In genomic region chr4:164876680-164877324, GRCh38 we compare ENCODE assay signal across 10 cellular contexts.
A peak's percentile ranks its signal among the peaks of the same experiment; 100 is the strongest.
DNase-seq lines count a peak whose midpoint lies in the region; ATAC-seq and TF ChIP-seq lines count a peak whose summit lies in the region.
"Had no signal": no experiment of that assay in that cellular context is flagged by ENCODE, and none has a peak within 500 bp of the region (broad histone marks: within the 10 kb centered on the region; RNA-seq: fewer than 3 reads in every experiment).

Gene APELA (plus strand): TSS chr4:164877178. CDS start chr4:164877332, 154 bp downstream.

- DNase-seq in NCI-H510A (lab: John Stamatoyannopoulos, UW) (peak; percentile 1), NCI-H2081 treated with DMSO at 0.1 percent for 48 hours (lab: John Stamatoyannopoulos, UW) (no peak), RPMI8226 (no peak)
- no peak for DNase-seq in effector memory CD8-positive, alpha-beta T cell
- DNase-seq in activated CD4-positive, alpha-beta T cell treated with anti-CD3 and anti-CD28 coated beads, Interleukin-2, amount 50 U/mL, for 48 hours = no peak
- DNase-seq: immature natural killer cell had no signal

- peaks cover 10% of the 10 kb centered on the region for H3K4me1 Mint-ChIP-seq in nephron
- no peaks in the 10 kb centered on the region for H3K4me1 Mint-ChIP-seq in effector memory CD8-positive, alpha-beta T cell (ENCODE audit: low read depth in 2 of 2)
- H3K4me1 Mint-ChIP-seq: IgD-negative memory B cell, immature natural killer cell had no signal

- peak within 1 kb of the TSS; percentile 24 to 86 (median 82) for H3K27ac Mint-ChIP-seq in nephron
- no peak within 1 kb of the TSS for H3K27ac Mint-ChIP-seq in effector memory CD8-positive, alpha-beta T cell
- H3K27ac Mint-ChIP-seq: IgD-negative memory B cell, immature natural killer cell had no signal

- no peaks in the 10 kb centered on the region for H3K9me3 Mint-ChIP-seq in nephron
- peaks cover 0 to 8% of the 10 kb centered on the region in 2 donors for H3K9me3 Mint-ChIP-seq in effector memory CD8-positive, alpha-beta T cell

- H3K36me3 Mint-ChIP-seq in nephron (ENCODE audit: low read depth) = no peaks in the 10 kb centered on the region
- H3K36me3 Mint-ChIP-seq in effector memory CD8-positive, alpha-beta T cell (ENCODE audit: insufficient read depth) = peaks cover 5% of the 10 kb centered on the region
- H3K36me3 Mint-ChIP-seq: IgD-negative memory B cell, immature natural killer cell had no signal

- no peak for TF ChIP-seq CTCF in nephron (IDR thresholded peaks at IDR 0.05; ENCODE audit: unreplicated experiment in 3 of 3)

- peaks cover 44% of the 10 kb centered on the region for H3K27me3 Mint-ChIP-seq in nephron (ENCODE audit: low read depth)
- H3K27me3 Mint-ChIP-seq in effector memory CD8-positive, alpha-beta T cell = no peaks in the 10 kb centered on the region

- H3K4me3 Mint-ChIP-seq in nephron = peak within 1 kb of the TSS; percentile 57 to 73 (median 67)
- H3K4me3 Mint-ChIP-seq in effector memory CD8-positive, alpha-beta T cell = no peak within 1 kb of the TSS
- H3K4me3 Mint-ChIP-seq: IgD-negative memory B cell, immature natural killer cell had no signal

- ATAC-seq in GM19025 (IDR thresholded peaks at IDR 0.05; ENCODE audit: low read depth, unreplicated experiment) (peak; percentile 100), HG02759 (IDR thresholded peaks at IDR 0.05; ENCODE audit: unreplicated experiment) (peak; percentile 100)
- no peak for ATAC-seq in effector memory CD8-positive, alpha-beta T cell (replicated peaks)

Comparison
In these comparisons a context has a peak if more than half of its experiments do, and no peak if none do; other contexts are left out.
1. H3K27ac Mint-ChIP-seq: peak in nephron (3 of 3); none in effector memory CD8-positive, alpha-beta T cell (0 of 2).
2. H3K4me3 Mint-ChIP-seq: peak in nephron (3 of 3); none in effector memory CD8-positive, alpha-beta T cell (0 of 2).